ENCODE assay signal across 14 cellular contexts in genomic region chr10:79059859-79060379, GRCh38. TPM values are rescaled to one million over a fixed set of nuclear protein-coding genes. Genes with fewer than 3 reads are reported as not detected.
DNase-seq lines count a peak whose midpoint lies in the region; ATAC-seq and FAIRE-seq lines count a peak whose summit lies in the region.
"Had no signal": no experiment of that assay in that cellular context is flagged by ENCODE, and none has a peak within 500 bp of the region (broad histone marks: within the 10 kb centered on the region; RNA-seq: fewer than 3 reads in every experiment).

No MANE protein-coding gene starts in this region.

- H3K36me3 Mint-ChIP-seq in naive thymus-derived CD4-positive, alpha-beta T cell, result peaks cover 0 to 2% (median 0%) of the 10 kb centered on the region in 5 donors

- H3K27me3 ChIP-seq in duodenal mucosa (ENCODE audit: control insufficient read depth in 1 of 2, insufficient read depth in 2 of 2, low read length in 2 of 2) (no peaks in the 10 kb centered on the region), small intestine (ENCODE audit: control insufficient read depth in 2 of 2, insufficient read depth in 2 of 2, low read length in 2 of 2) (no peaks in the 10 kb centered on the region)
- H3K27me3 ChIP-seq in naive thymus-derived CD4-positive, alpha-beta T cell (ENCODE audit: control insufficient read depth in 2 of 2, insufficient read depth in 2 of 2, low read length in 2 of 2), result no peaks in the 10 kb centered on the region
- H3K27me3 ChIP-seq: ascending aorta had no signal

- DNase-seq in DMS53 treated with DMSO at 0.1 percent for 48 hours (lab: John Stamatoyannopoulos, UW; ENCODE audit: unreplicated experiment), result peak; percentile 45
- peak; percentile 88 for DNase-seq in medulla oblongata (ENCODE audit: extremely low spot score)
- DNase-seq in small intestine, result peak; percentile 44
- no peak for DNase-seq in NCI-H510A treated with DMSO at 0.1 percent for 48 hours (lab: John Stamatoyannopoulos, UW)
- no peak for DNase-seq in NCI-H446 treated with DMSO at 0.1 percent for 48 hours (lab: John Stamatoyannopoulos, UW)
- DNase-seq in naive thymus-derived CD4-positive, alpha-beta T cell, result no peak
- DNase-seq: AML-193, DND-41, foreskin melanocyte, islet precursor cell had no signal

- no peaks in the 10 kb centered on the region for H3K36me3 ChIP-seq in duodenal mucosa (ENCODE audit: control insufficient read depth in 1 of 2, insufficient read depth in 2 of 2, low read length in 2 of 2)
- no peaks in the 10 kb centered on the region for H3K36me3 ChIP-seq in small intestine (ENCODE audit: control insufficient read depth in 2 of 2, insufficient read depth in 2 of 2, low read length in 2 of 2)
- H3K36me3 ChIP-seq in naive thymus-derived CD4-positive, alpha-beta T cell (ENCODE audit: control insufficient read depth in 2 of 3, insufficient read depth in 3 of 3, low read length in 3 of 3), result no peaks in the 10 kb centered on the region
- H3K36me3 ChIP-seq: ascending aorta had no signal

- no peaks in the 10 kb centered on the region for H3K9me3 Mint-ChIP-seq in naive thymus-derived CD4-positive, alpha-beta T cell

- H3K9me3 ChIP-seq in duodenal mucosa (ENCODE audit: control insufficient read depth in 1 of 2, low read length in 2 of 2) (no peaks in the 10 kb centered on the region), small intestine (ENCODE audit: control insufficient read depth, low read depth) (no peaks in the 10 kb centered on the region)
- H3K9me3 ChIP-seq in naive thymus-derived CD4-positive, alpha-beta T cell (ENCODE audit: control insufficient read depth in 2 of 3, low read length in 3 of 3), result no peaks in the 10 kb centered on the region
- H3K9me3 ChIP-seq: ascending aorta had no signal

- FAIRE-seq in small intestine (lab: Jason Lieb, UNC), result no peak
- FAIRE-seq: endometrium had no signal

- peaks cover 0 to 17% (median 0%) of the 10 kb centered on the region in 5 donors for H3K27me3 Mint-ChIP-seq in naive thymus-derived CD4-positive, alpha-beta T cell

- CTCF ChIA-PET in naive thymus-derived CD4-positive, alpha-beta T cell (lab: Charles Lee), result no interaction called here

- H3K27ac ChIP-seq in duodenal mucosa (ENCODE audit: low read depth, low read length) (peak overlapping the region; percentile 47), small intestine (ENCODE audit: low read depth in 1 of 2, low read length in 1 of 2) (peak overlapping the region; percentile 0 to 73)
- no peak overlapping the region for H3K27ac ChIP-seq in naive thymus-derived CD4-positive, alpha-beta T cell (ENCODE audit: low read depth, low read length)
- H3K27ac ChIP-seq: ascending aorta had no signal

- peak overlapping the region; percentile 19 to 41 for H3K9ac ChIP-seq in duodenal mucosa (ENCODE audit: low read depth in 1 of 2, low read length in 2 of 2)

- peaks cover 19 to 28% (median 25%) of the 10 kb centered on the region in 7 donors for H3K4me1 Mint-ChIP-seq in naive thymus-derived CD4-positive, alpha-beta T cell

- peak overlapping the region in 2 of 9 donors; percentile 9 to 31 for H3K27ac Mint-ChIP-seq in naive thymus-derived CD4-positive, alpha-beta T cell

- H3K4me1 ChIP-seq in duodenal mucosa (ENCODE audit: control insufficient read depth in 1 of 2, insufficient read depth in 2 of 2, low read length in 2 of 2) (peaks cover 80 to 85% of the 10 kb centered on the region in 2 donors), small intestine (ENCODE audit: control insufficient read depth in 2 of 2, insufficient read depth in 1 of 2, low read depth in 1 of 2, low read length in 1 of 2) (peaks cover 0 to 15% of the 10 kb centered on the region in 2 donors)
- H3K4me1 ChIP-seq in naive thymus-derived CD4-positive, alpha-beta T cell (ENCODE audit: control insufficient read depth in 2 of 2, insufficient read depth in 2 of 2, low read length in 2 of 2), result peaks cover 4 to 17% of the 10 kb centered on the region in 2 donors
- H3K4me1 ChIP-seq: ascending aorta had no signal

- POLR2A ChIA-PET in naive thymus-derived CD4-positive, alpha-beta T cell (lab: Charles Lee), result interaction anchor here (2.3 kb wide), 1 partner anchor 11 kb away, joined by 5 read pairs; no protein-coding TSS in a partner anchor

- intact Hi-C loops in naive thymus-derived CD4-positive, alpha-beta T cell (cut with micrococcal nuclease), result loop anchor here (10.0 kb wide), 3 partner anchors 265 to 1125 kb away; partner anchors contain the start of gene ZCCHC24 (in 1 of the 2)

- H3K4me3 Mint-ChIP-seq in naive thymus-derived CD4-positive, alpha-beta T cell, result no peak overlapping the region

- H3K4me3 ChIP-seq in duodenal mucosa (ENCODE audit: low read depth in 1 of 2, low read length in 2 of 2) (peak overlapping the region in 1 of 2 donors; percentile 41), small intestine (ENCODE audit: low read depth in 1 of 2, low read length in 2 of 2) (no peak overlapping the region)
- H3K4me3 ChIP-seq in naive thymus-derived CD4-positive, alpha-beta T cell (ENCODE audit: low read length), result no peak overlapping the region
- H3K4me3 ChIP-seq: ascending aorta had no signal

- 20 to 61% (median 34%) methylated on average over 11 of the region's 11 CpGs for WGBS in small intestine, 3 donors

- ATAC-seq in GM21423 (IDR thresholded peaks at IDR 0.05; ENCODE audit: unreplicated experiment), result no peak
- ATAC-seq in naive thymus-derived CD4-positive, alpha-beta T cell, result no peak

RNA-seq across cellular contexts. Expression of gene ZMIZ1, which starts 8.8 kb away (rescaled TPM):
- 10 to 100 TPM; 15.1 to 23.0 (median 16.8) TPM for polyA plus RNA-seq in small intestine
- 10 to 100 TPM; 13.5 to 57.2 (median 24.5) TPM for total RNA-seq in naive thymus-derived CD4-positive, alpha-beta T cell
- polyA plus RNA-seq in naive thymus-derived CD4-positive, alpha-beta T cell, result 1 to 10 TPM; 1.8 to 4.2 TPM

Comparison
In these comparisons a context has a peak if more than half of its experiments do, and no peak if none do; other contexts are left out.
1. DNase-seq: peak in DMS53 treated with DMSO at 0.1 percent for 48 hours (single experiment), medulla oblongata (single experiment) and small intestine (single experiment); none in NCI-H510A treated with DMSO at 0.1 percent for 48 hours (single experiment), NCI-H446 treated with DMSO at 0.1 percent for 48 hours (single experiment) and naive thymus-derived CD4-positive, alpha-beta T cell (0 of 9).